Comparison of ENCODE assay signal across 9 cellular contexts in genomic region chr12:132413931-132414588, GRCh38.
DNase-seq lines count a peak whose midpoint lies in the region; ATAC-seq and TF ChIP-seq lines count a peak whose summit lies in the region.
"Had no signal": no experiment of that assay in that cellular context is flagged by ENCODE, and none has a peak within 500 bp of the region (broad histone marks: within the 10 kb centered on the region; RNA-seq: fewer than 3 reads in every experiment).

No MANE protein-coding gene starts in this region.

- peak overlapping the region in 1 of 2 experiments; percentile 37; a peak in 2 of 4 replicates for H3K4me3 ChIP-seq in Panc1 (ENCODE audit: low read depth in 2 of 2, low read length in 2 of 2)
- H3K4me3 ChIP-seq in fibroblast of the aortic adventitia (ENCODE audit: low read depth, low read length), result no peak overlapping the region
- no peak overlapping the region for H3K4me3 ChIP-seq in thyroid gland (replicated peaks in 1 of 3)
- H3K4me3 ChIP-seq: mucosa of descending colon had no signal

- intact Hi-C loops in Panc1 (cut with micrococcal nuclease; ENCODE audit: unreplicated experiment), result loop anchor here (2.0 kb wide), 2 partner anchors 147 to 201 kb away; no protein-coding TSS in a partner anchor
- intact Hi-C loops in thyroid gland (cut with DNase I), result loop anchor here (2.0 kb wide), 1 partner anchor 201 kb away; no protein-coding TSS in a partner anchor

- no TSS peak for BruUV-seq in Panc1 (replicated peaks; lab: Mats Ljungman, UMichigan)

- H3K27ac Mint-ChIP-seq in activated naive CD8-positive, alpha-beta T cell treated with anti-CD3 and anti-CD28 coated beads, Interleukin-2, amount 50 U/mL, for 24 hours, result no peak overlapping the region
- no peak overlapping the region for H3K27ac Mint-ChIP-seq in activated naive CD8-positive, alpha-beta T cell treated with anti-CD3 and anti-CD28 coated beads for 36 hours

- H3K36me3 ChIP-seq in Panc1 (ENCODE audit: control insufficient read depth, insufficient read depth, low read length) (no peaks in the 10 kb centered on the region), thyroid gland (no peaks in the 10 kb centered on the region)

- H3K9me3 ChIP-seq in Panc1 (ENCODE audit: control insufficient read depth, insufficient read depth, low read depth, low read length), result no peaks in the 10 kb centered on the region
- no peaks in the 10 kb centered on the region for H3K9me3 ChIP-seq in thyroid gland
- H3K9me3 ChIP-seq: mucosa of descending colon had no signal

- H3K27me3 Mint-ChIP-seq in activated naive CD8-positive, alpha-beta T cell treated with anti-CD3 and anti-CD28 coated beads, Interleukin-2, amount 50 U/mL, for 24 hours, result no peaks in the 10 kb centered on the region
- no peaks in the 10 kb centered on the region for H3K27me3 Mint-ChIP-seq in activated naive CD8-positive, alpha-beta T cell treated with anti-CD3 and anti-CD28 coated beads for 36 hours

- POLR2A ChIA-PET in Panc1 (lab: Charles Lee), result interaction anchor here (0.5 kb wide), 1 partner anchor 31 kb away, joined by 10 read pairs; no protein-coding TSS in a partner anchor

- TF ChIP-seq POLR2A in thyroid gland (IDR thresholded peaks at IDR 0.05), result no peak

- peaks cover 1% of the 10 kb centered on the region for H3K4me1 Mint-ChIP-seq in activated naive CD8-positive, alpha-beta T cell treated with anti-CD3 and anti-CD28 coated beads, Interleukin-2, amount 50 U/mL, for 24 hours
- H3K4me1 Mint-ChIP-seq in activated naive CD8-positive, alpha-beta T cell treated with anti-CD3 and anti-CD28 coated beads for 36 hours, result no peaks in the 10 kb centered on the region

- no peaks in the 10 kb centered on the region for H3K9me3 Mint-ChIP-seq in activated naive CD8-positive, alpha-beta T cell treated with anti-CD3 and anti-CD28 coated beads, Interleukin-2, amount 50 U/mL, for 24 hours
- H3K9me3 Mint-ChIP-seq in activated naive CD8-positive, alpha-beta T cell treated with anti-CD3 and anti-CD28 coated beads for 36 hours, result no peaks in the 10 kb centered on the region

- no peak for ATAC-seq in activated naive CD8-positive, alpha-beta T cell treated with anti-CD3 and anti-CD28 coated beads, Interleukin-2, amount 50 U/mL, for 24 hours
- ATAC-seq in Panc1 (peak; percentile 53), HG03108 (IDR thresholded peaks at IDR 0.05; ENCODE audit: unreplicated experiment) (no peak)

- H3K27me3 ChIP-seq in Panc1 (ENCODE audit: control insufficient read depth, insufficient read depth, low read length) (no peaks in the 10 kb centered on the region; the same call in 1 of the 2 replicates), thyroid gland (no peaks in the 10 kb centered on the region)

- H3K4me1 ChIP-seq in Panc1 (ENCODE audit: control insufficient read depth, insufficient read depth, low read length) (peaks cover 14% of the 10 kb centered on the region), thyroid gland (peaks cover 0 to 4% of the 10 kb centered on the region in 2 donors)

- H3K27ac ChIP-seq in Panc1 (ENCODE audit: low read length), result no peak overlapping the region
- H3K27ac ChIP-seq in thyroid gland, result no peak overlapping the region

- WGBS in thyroid gland, 2 donors, result 43% methylated on average over 11 to 26 of the region's 36 CpGs

- H3K36me3 Mint-ChIP-seq in activated naive CD8-positive, alpha-beta T cell treated with anti-CD3 and anti-CD28 coated beads, Interleukin-2, amount 50 U/mL, for 24 hours (ENCODE audit: low read depth), result no peaks in the 10 kb centered on the region
- no peaks in the 10 kb centered on the region for H3K36me3 Mint-ChIP-seq in activated naive CD8-positive, alpha-beta T cell treated with anti-CD3 and anti-CD28 coated beads for 36 hours

- peak; percentile 38 for DNase-seq in activated naive CD8-positive, alpha-beta T cell treated with anti-CD3 and anti-CD28 coated beads, Interleukin-2, amount 50 U/mL, for 24 hours
- no peak for DNase-seq in activated naive CD8-positive, alpha-beta T cell treated with anti-CD3 and anti-CD28 coated beads for 36 hours
- no peak for DNase-seq in Panc1 (ENCODE audit: low read depth, low spot score)
- DNase-seq in fibroblast of the aortic adventitia (ENCODE audit: low read depth), result no peak
- DNase-seq in thyroid gland, result no peak
- DNase-seq in activated effector memory CD4-positive, alpha-beta T cell treated with Interleukin-2 at 50 U/mL for 16 hours, result no peak
- no peak for DNase-seq in hypothalamus (lab: John Stamatoyannopoulos, UW)

- CTCF ChIA-PET in Panc1 (lab: Charles Lee), result interaction anchor here (0.5 to 2.1 kb wide), 10 partner anchors 109 to 260 kb away, joined by 3 to 15 read pairs (median 6); no protein-coding TSS in a partner anchor

- no peak overlapping the region for H3K4me3 Mint-ChIP-seq in activated naive CD8-positive, alpha-beta T cell treated with anti-CD3 and anti-CD28 coated beads, Interleukin-2, amount 50 U/mL, for 24 hours
- H3K4me3 Mint-ChIP-seq in activated naive CD8-positive, alpha-beta T cell treated with anti-CD3 and anti-CD28 coated beads for 36 hours, result no peak overlapping the region

- TF ChIP-seq CTCF in Panc1 (IDR thresholded peaks at IDR 0.05) (peak; percentile 90), fibroblast of the aortic adventitia (IDR thresholded peaks at IDR 0.05; ENCODE audit: insufficient read depth, low read length) (peak; percentile 60), thyroid gland (IDR thresholded peaks at IDR 0.05) (peak in 4 of 6 experiments; percentile 28 to 62 (median 38))

- in situ Hi-C loops in Panc1 (cut with HindIII; ENCODE audit: low pct_unique_long_range_greater_than_20kb, low sequenced_read_pairs), result no loop called here

Comparison
In these comparisons a context has a peak if more than half of its experiments do, and no peak if none do; other contexts are left out.
1. CTCF ChIP-seq: peak in every context shown above with its lines; median percentile 90 in Panc1; 60 in fibroblast of the aortic adventitia; 38 in thyroid gland.